Comparison of ENCODE assay signal across 18 cellular contexts in genomic region chr6:154989457-154989856, GRCh38.
"Had no signal": no experiment of that assay in that cellular context is flagged by ENCODE, and none has a peak within 500 bp of the region (broad histone marks: within the 10 kb centered on the region; RNA-seq: fewer than 3 reads in every experiment).

No MANE protein-coding gene starts in this region.

- H3K27ac ChIP-seq: coronary artery, sigmoid colon, skin epidermis, testis, transverse colon, vagina had no signal

- H3K4me1 Mint-ChIP-seq: naive thymus-derived CD8-positive, alpha-beta T cell; stimulated activated naive B cell treated with anti-CD40 and anti-IgM and Interleukin-4, amounts not matched to agents 10 μg/mL and 1 μg/mL and 100 μg/mL, for 72 hours; stimulated activated naive CD8-positive, alpha-beta T cell treated with anti-CD3 and anti-CD28 coated beads, Interleukin-15, amount 100 ng/mL, for 72 hours had no signal

- H3K27me3 ChIP-seq: sigmoid colon, testis, transverse colon, vagina had no signal

- H3K4me1 ChIP-seq: sigmoid colon, testis, vagina had no signal

- H3K36me3 ChIP-seq: transverse colon, vagina had no signal

- H3K9me3 ChIP-seq: mucosa of descending colon, sigmoid colon, testis, transverse colon, vagina had no signal

- H3K27ac Mint-ChIP-seq: naive thymus-derived CD8-positive, alpha-beta T cell; stimulated activated naive B cell treated with anti-CD40 and anti-IgM and Interleukin-4, amounts not matched to agents 10 μg/mL and 1 μg/mL and 100 μg/mL, for 72 hours; stimulated activated naive CD8-positive, alpha-beta T cell treated with anti-CD3 and anti-CD28 coated beads, Interleukin-15, amount 100 ng/mL, for 72 hours had no signal

- H3K4me3 ChIP-seq: coronary artery, lung, mucosa of descending colon, sigmoid colon, skin epidermis, testis, transverse colon, vagina had no signal

- ATAC-seq: left ventricle myocardium superior; mucosa of descending colon; naive thymus-derived CD8-positive, alpha-beta T cell; stimulated activated naive B cell treated with anti-CD40 and anti-IgM and Interleukin-4, amounts not matched to agents 10 μg/mL and 1 μg/mL and 100 μg/mL, for 72 hours; stimulated activated naive CD8-positive, alpha-beta T cell treated with anti-CD3 and anti-CD28 coated beads, Interleukin-15, amount 100 ng/mL, for 72 hours had no signal

- DNase-seq: effector CD4-positive, alpha-beta T cell; kidney; left cardiac atrium; left ventricle myocardium superior; mucosa of descending colon; naive thymus-derived CD8-positive, alpha-beta T cell; posterior cingulate gyrus; sigmoid colon; stimulated activated CD4-positive, alpha-beta T cell treated with anti-CD3 and anti-CD28 coated beads, Interleukin-2, amount 100 ng/mL, for 24 hours; stimulated activated CD4-positive, alpha-beta T cell treated with anti-CD3 and anti-CD28 coated beads, Interleukin-4, amount 100 ng/mL, for 4 hours; stimulated activated naive B cell treated with anti-CD40 and anti-IgM and Interleukin-4, amounts not matched to agents 10 μg/mL and 1 μg/mL and 100 μg/mL, for 72 hours; stimulated activated naive CD8-positive, alpha-beta T cell treated with anti-CD3 and anti-CD28 coated beads, Interleukin-15, amount 100 ng/mL, for 72 hours; testis; transverse colon had no signal

- H3K4me3 Mint-ChIP-seq: naive thymus-derived CD8-positive, alpha-beta T cell; stimulated activated naive B cell treated with anti-CD40 and anti-IgM and Interleukin-4, amounts not matched to agents 10 μg/mL and 1 μg/mL and 100 μg/mL, for 72 hours; stimulated activated naive CD8-positive, alpha-beta T cell treated with anti-CD3 and anti-CD28 coated beads, Interleukin-15, amount 100 ng/mL, for 72 hours had no signal
